In the genomic region with DNA sequence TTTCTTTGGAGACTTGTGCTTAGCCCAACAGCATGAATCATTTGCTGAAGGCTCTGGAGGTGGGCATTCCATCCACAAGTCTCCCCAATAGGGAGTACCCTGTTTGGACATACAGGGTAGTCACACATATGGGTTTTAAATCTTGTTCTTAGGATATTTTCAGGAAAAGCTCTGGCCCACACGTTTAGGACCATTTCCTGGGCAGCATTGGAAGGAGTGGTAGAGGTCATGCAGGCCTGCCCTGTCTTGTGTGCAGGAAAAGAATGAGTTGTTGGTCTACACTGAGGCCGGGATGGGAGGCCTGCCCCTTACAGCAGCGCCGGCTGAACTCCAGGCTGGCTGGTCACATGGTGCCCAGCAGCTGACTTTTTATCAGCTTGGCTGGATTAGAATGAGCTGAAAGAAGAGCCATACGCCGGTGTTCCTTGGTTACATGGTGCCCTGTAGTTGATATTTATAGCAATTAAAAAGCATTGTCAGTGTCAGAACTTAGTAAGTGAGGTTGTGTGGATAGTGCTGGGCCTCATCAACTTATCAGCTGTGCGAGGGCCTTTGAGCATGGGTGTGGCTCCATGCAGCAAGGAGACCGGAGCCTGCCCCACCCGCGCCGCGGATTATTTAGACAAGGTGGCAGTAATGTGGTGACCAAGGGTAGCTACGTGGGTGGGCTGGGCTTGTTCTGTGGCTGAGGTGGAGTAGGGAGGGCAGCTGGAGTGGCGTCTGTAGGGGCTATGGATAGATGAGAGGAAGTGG, we compare ENCODE assay signal across 1 cellular context.
TF ChIP-seq lines count a peak whose summit lies in the region.

No MANE protein-coding gene starts in this region.

TF ChIP-seq in K562, 482 proteins besides CTCF, POLR2A, EP300 and RAD21 (continues in another document):
- TF ChIP-seq NCOR1 (IDR thresholded peaks at IDR 0.05) (no peak), NFXL1 (CRISPR knock-in tag; IDR thresholded peaks at IDR 0.05) (no peak), TFE3 (CRISPR knock-in tag; IDR thresholded peaks at IDR 0.05) (no peak; the same call in 1 of the 2 replicates), TCF3 (CRISPR knock-in tag; IDR thresholded peaks at IDR 0.05) (0 out of 2 replicates have a peak, but pooled peaks have one; percentile 21), TAF1 (IDR thresholded peaks at IDR 0.05; ENCODE audit: control insufficient read depth, extremely low read depth, insufficient read depth, low read length, severe bottlenecking) (no peak), POLR2G (IDR thresholded peaks at IDR 0.05; ENCODE audit: low read depth, low read length) (peak; percentile 42; the same call in 1 of the 2 replicates), TCF7 (IDR thresholded peaks at IDR 0.05; ENCODE audit: borderline replicate concordance) (no peak), ZNF12 (CRISPR knock-in tag; IDR thresholded peaks at IDR 0.05) (peak; percentile 79), TOE1 (IDR thresholded peaks at IDR 0.05; ENCODE audit: borderline replicate concordance) (0 out of 2 replicates have a peak, but pooled peaks have one; percentile 23), TOE1 (CRISPR knock-in tag; IDR thresholded peaks at IDR 0.05; ENCODE audit: borderline replicate concordance, low read depth) (no peak), PTRF (tag; IDR thresholded peaks at IDR 0.05) (no peak), SAP30 (IDR thresholded peaks at IDR 0.05; ENCODE audit: borderline replicate concordance, insufficient read depth, low read depth, low read length, poor library complexity, severe bottlenecking) (peak; percentile 27), CBX1 (IDR thresholded peaks at IDR 0.05; ENCODE audit: low read depth) (no peak), PHB2 (IDR thresholded peaks at IDR 0.05; ENCODE audit: low read depth) (no peak), ZNF395 (CRISPR knock-in tag; IDR thresholded peaks at IDR 0.05) (0 out of 2 replicates have a peak, but pooled peaks have one; percentile 35), PTTG1 (tag; IDR thresholded peaks at IDR 0.05; ENCODE audit: low read depth) (no peak), TFAP4 (CRISPR knock-in tag; IDR thresholded peaks at IDR 0.05; ENCODE audit: borderline replicate concordance) (peak; percentile 97), ETV6 (IDR thresholded peaks at IDR 0.05; ENCODE audit: borderline replicate concordance in 1 of 2, low read depth in 2 of 2, low read length in 1 of 2) (no peak), ETV6 (CRISPR knock-in tag; IDR thresholded peaks at IDR 0.05; ENCODE audit: borderline replicate concordance) (no peak), RAD51 (IDR thresholded peaks at IDR 0.05; ENCODE audit: borderline replicate concordance, low read depth) (peak; percentile 82), NFYB (IDR thresholded peaks at IDR 0.05; ENCODE audit: extremely low read depth, insufficient read length) (no peak), MAFK (IDR thresholded peaks at IDR 0.05; ENCODE audit: low read length) (no peak), CXXC5 (CRISPR knock-in tag; IDR thresholded peaks at IDR 0.05) (peak; percentile 19; the same call in 1 of the 2 replicates), ZNF3 (CRISPR knock-in tag; IDR thresholded peaks at IDR 0.05) (no peak), ZNF140 (CRISPR knock-in tag; IDR thresholded peaks at IDR 0.05) (no peak), CBFA2T3 (IDR thresholded peaks at IDR 0.05) (peak; percentile 13; the same call in 1 of the 2 replicates), DACH1 (IDR thresholded peaks at IDR 0.05; ENCODE audit: partially characterized antibody) (peak; percentile 83), NFIC (IDR thresholded peaks at IDR 0.05) (no peak), HSF4 (CRISPR knock-in tag; IDR thresholded peaks at IDR 0.05; ENCODE audit: borderline replicate concordance) (no peak), ZNF75A (CRISPR knock-in tag; IDR thresholded peaks at IDR 0.05) (no peak)
- TF ChIP-seq, protein P1, sequence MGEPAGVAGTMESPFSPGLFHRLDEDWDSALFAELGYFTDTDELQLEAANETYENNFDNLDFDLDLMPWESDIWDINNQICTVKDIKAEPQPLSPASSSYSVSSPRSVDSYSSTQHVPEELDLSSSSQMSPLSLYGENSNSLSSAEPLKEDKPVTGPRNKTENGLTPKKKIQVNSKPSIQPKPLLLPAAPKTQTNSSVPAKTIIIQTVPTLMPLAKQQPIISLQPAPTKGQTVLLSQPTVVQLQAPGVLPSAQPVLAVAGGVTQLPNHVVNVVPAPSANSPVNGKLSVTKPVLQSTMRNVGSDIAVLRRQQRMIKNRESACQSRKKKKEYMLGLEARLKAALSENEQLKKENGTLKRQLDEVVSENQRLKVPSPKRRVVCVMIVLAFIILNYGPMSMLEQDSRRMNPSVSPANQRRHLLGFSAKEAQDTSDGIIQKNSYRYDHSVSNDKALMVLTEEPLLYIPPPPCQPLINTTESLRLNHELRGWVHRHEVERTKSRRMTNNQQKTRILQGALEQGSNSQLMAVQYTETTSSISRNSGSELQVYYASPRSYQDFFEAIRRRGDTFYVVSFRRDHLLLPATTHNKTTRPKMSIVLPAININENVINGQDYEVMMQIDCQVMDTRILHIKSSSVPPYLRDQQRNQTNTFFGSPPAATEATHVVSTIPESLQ (CRISPR knock-in tag; IDR thresholded peaks at IDR 0.05), result no peak
- TF ChIP-seq, protein P2, sequence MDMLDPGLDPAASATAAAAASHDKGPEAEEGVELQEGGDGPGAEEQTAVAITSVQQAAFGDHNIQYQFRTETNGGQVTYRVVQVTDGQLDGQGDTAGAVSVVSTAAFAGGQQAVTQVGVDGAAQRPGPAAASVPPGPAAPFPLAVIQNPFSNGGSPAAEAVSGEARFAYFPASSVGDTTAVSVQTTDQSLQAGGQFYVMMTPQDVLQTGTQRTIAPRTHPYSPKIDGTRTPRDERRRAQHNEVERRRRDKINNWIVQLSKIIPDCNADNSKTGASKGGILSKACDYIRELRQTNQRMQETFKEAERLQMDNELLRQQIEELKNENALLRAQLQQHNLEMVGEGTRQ (CRISPR knock-in tag; IDR thresholded peaks at IDR 0.05), result peak; percentile 78
- TF ChIP-seq, protein P3, sequence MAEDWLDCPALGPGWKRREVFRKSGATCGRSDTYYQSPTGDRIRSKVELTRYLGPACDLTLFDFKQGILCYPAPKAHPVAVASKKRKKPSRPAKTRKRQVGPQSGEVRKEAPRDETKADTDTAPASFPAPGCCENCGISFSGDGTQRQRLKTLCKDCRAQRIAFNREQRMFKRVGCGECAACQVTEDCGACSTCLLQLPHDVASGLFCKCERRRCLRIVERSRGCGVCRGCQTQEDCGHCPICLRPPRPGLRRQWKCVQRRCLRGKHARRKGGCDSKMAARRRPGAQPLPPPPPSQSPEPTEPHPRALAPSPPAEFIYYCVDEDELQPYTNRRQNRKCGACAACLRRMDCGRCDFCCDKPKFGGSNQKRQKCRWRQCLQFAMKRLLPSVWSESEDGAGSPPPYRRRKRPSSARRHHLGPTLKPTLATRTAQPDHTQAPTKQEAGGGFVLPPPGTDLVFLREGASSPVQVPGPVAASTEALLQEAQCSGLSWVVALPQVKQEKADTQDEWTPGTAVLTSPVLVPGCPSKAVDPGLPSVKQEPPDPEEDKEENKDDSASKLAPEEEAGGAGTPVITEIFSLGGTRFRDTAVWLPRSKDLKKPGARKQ (CRISPR knock-in tag; IDR thresholded peaks at IDR 0.05), result no peak
- TF ChIP-seq, protein P4, sequence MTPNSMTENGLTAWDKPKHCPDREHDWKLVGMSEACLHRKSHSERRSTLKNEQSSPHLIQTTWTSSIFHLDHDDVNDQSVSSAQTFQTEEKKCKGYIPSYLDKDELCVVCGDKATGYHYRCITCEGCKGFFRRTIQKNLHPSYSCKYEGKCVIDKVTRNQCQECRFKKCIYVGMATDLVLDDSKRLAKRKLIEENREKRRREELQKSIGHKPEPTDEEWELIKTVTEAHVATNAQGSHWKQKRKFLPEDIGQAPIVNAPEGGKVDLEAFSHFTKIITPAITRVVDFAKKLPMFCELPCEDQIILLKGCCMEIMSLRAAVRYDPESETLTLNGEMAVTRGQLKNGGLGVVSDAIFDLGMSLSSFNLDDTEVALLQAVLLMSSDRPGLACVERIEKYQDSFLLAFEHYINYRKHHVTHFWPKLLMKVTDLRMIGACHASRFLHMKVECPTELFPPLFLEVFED (CRISPR knock-in tag; conservative IDR thresholded peaks at IDR 0.05), result no peak
- TF ChIP-seq, protein P5, sequence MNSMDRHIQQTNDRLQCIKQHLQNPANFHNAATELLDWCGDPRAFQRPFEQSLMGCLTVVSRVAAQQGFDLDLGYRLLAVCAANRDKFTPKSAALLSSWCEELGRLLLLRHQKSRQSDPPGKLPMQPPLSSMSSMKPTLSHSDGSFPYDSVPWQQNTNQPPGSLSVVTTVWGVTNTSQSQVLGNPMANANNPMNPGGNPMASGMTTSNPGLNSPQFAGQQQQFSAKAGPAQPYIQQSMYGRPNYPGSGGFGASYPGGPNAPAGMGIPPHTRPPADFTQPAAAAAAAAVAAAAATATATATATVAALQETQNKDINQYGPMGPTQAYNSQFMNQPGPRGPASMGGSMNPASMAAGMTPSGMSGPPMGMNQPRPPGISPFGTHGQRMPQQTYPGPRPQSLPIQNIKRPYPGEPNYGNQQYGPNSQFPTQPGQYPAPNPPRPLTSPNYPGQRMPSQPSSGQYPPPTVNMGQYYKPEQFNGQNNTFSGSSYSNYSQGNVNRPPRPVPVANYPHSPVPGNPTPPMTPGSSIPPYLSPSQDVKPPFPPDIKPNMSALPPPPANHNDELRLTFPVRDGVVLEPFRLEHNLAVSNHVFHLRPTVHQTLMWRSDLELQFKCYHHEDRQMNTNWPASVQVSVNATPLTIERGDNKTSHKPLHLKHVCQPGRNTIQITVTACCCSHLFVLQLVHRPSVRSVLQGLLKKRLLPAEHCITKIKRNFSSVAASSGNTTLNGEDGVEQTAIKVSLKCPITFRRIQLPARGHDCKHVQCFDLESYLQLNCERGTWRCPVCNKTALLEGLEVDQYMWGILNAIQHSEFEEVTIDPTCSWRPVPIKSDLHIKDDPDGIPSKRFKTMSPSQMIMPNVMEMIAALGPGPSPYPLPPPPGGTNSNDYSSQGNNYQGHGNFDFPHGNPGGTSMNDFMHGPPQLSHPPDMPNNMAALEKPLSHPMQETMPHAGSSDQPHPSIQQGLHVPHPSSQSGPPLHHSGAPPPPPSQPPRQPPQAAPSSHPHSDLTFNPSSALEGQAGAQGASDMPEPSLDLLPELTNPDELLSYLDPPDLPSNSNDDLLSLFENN (IDR thresholded peaks at IDR 0.05; ENCODE audit: low read depth in 2 of 2, low read length in 2 of 2), result no peak
- TF ChIP-seq, protein P6, sequence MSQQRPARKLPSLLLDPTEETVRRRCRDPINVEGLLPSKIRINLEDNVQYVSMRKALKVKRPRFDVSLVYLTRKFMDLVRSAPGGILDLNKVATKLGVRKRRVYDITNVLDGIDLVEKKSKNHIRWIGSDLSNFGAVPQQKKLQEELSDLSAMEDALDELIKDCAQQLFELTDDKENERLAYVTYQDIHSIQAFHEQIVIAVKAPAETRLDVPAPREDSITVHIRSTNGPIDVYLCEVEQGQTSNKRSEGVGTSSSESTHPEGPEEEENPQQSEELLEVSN (IDR thresholded peaks at IDR 0.05; ENCODE audit: borderline replicate concordance in 1 of 2, extremely low read depth in 1 of 2, insufficient read depth in 1 of 2, insufficient read length in 1 of 2, low read depth in 1 of 2, low read length in 1 of 2, poor library complexity in 1 of 2, severe bottlenecking in 1 of 2), result no peak
- TF ChIP-seq, protein P7, sequence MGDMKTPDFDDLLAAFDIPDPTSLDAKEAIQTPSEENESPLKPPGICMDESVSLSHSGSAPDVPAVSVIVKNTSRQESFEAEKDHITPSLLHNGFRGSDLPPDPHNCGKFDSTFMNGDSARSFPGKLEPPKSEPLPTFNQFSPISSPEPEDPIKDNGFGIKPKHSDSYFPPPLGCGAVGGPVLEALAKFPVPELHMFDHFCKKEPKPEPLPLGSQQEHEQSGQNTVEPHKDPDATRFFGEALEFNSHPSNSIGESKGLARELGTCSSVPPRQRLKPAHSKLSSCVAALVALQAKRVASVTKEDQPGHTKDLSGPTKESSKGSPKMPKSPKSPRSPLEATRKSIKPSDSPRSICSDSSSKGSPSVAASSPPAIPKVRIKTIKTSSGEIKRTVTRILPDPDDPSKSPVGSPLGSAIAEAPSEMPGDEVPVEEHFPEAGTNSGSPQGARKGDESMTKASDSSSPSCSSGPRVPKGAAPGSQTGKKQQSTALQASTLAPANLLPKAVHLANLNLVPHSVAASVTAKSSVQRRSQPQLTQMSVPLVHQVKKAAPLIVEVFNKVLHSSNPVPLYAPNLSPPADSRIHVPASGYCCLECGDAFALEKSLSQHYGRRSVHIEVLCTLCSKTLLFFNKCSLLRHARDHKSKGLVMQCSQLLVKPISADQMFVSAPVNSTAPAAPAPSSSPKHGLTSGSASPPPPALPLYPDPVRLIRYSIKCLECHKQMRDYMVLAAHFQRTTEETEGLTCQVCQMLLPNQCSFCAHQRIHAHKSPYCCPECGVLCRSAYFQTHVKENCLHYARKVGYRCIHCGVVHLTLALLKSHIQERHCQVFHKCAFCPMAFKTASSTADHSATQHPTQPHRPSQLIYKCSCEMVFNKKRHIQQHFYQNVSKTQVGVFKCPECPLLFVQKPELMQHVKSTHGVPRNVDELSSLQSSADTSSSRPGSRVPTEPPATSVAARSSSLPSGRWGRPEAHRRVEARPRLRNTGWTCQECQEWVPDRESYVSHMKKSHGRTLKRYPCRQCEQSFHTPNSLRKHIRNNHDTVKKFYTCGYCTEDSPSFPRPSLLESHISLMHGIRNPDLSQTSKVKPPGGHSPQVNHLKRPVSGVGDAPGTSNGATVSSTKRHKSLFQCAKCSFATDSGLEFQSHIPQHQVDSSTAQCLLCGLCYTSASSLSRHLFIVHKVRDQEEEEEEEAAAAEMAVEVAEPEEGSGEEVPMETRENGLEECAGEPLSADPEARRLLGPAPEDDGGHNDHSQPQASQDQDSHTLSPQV (IDR thresholded peaks at IDR 0.05), result peak; percentile 44; the same call in 1 of the 2 replicates
